Comparison of ENCODE assay signal across 8 cellular contexts in the genomic region with DNA sequence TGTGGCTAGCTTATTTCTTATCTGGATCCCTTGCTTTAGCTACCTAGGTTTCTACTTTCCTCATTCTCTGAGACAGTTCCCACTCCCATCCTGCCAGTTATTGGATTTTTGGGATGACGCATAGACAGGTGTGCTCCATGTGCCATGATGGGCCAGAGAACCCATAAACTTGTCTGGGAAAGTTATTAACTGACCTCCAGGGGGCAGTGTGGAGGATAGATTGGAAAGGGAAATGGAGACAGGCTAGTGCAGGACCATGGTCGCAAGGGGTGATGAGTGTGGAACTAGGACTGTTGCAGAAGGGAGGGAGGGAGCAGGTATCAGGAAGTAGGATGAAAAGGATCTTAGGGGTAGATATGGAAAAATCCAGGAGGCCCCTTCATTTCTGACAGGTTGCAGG.
DNase-seq lines count a peak whose midpoint lies in the region; ATAC-seq and TF ChIP-seq lines count a peak whose summit lies in the region.

No MANE protein-coding gene starts in this region.

- DNase-seq in SIG-M5 treated with dmso at 0.1 percent for 504 hours (lab: John Stamatoyannopoulos, UW; ENCODE audit: unreplicated experiment) (peak; percentile 26), SIG-M5 (lab: John Stamatoyannopoulos, UW) (no peak), HuH-7.5 (ENCODE audit: low spot score) (peak; percentile 41), SK-MEL-5 (ENCODE audit: low read depth, low spot score) (peak; percentile 70), fibroblast of villous mesenchyme (ENCODE audit: low read depth) (peak; percentile 20), spleen (no peak)

- no peaks in the 10 kb centered on the region for H3K9me3 ChIP-seq in spleen

- intact Hi-C loops in spleen (cut with DNase I; ENCODE audit: low total_unique reads): loop anchor here (5.0 kb wide), 1 partner anchor 191 kb away; no protein-coding TSS in a partner anchor

- 38 to 50% (median 49%) methylated on average over 2 of the region's 2 CpGs for WGBS in spleen, 5 donors

- no peak overlapping the region for H3K4me3 ChIP-seq in fibroblast of villous mesenchyme (ENCODE audit: low read depth, low read length)
- H3K4me3 ChIP-seq in spleen: no peak overlapping the region

- peaks cover 0 to 14% (median 0%) of the 10 kb centered on the region in 7 donors for H3K27me3 ChIP-seq in spleen (replicated peaks in 1 of 7)

- no peaks in the 10 kb centered on the region for H3K36me3 ChIP-seq in spleen

- no peak overlapping the region for H3K27ac ChIP-seq in spleen

- peak; percentile 49 for TF ChIP-seq CTCF in fibroblast of villous mesenchyme (IDR thresholded peaks at IDR 0.05; ENCODE audit: insufficient read depth, low read depth, low read length)
- TF ChIP-seq CTCF in spleen (IDR thresholded peaks at IDR 0.05 in 8 of 11, conservative IDR thresholded peaks at IDR 0.05 in 3 of 11): peak in 9 of 11 experiments; percentile 16 to 62 (median 48)

- no peak for TF ChIP-seq POLR2A in spleen (IDR thresholded peaks at IDR 0.05)

- ATAC-seq in GM19463 (IDR thresholded peaks at IDR 0.05; ENCODE audit: unreplicated experiment) (no peak), HG03354 (IDR thresholded peaks at IDR 0.05; ENCODE audit: poor library complexity, severe bottlenecking, unreplicated experiment) (no peak)

- in situ Hi-C loops in SK-MEL-5 (cut with HindIII; ENCODE audit: low pct_unique_long_range_greater_than_20kb, low sequenced_read_pairs): no loop called here

- no peaks in the 10 kb centered on the region for H3K4me1 ChIP-seq in spleen

Comparison
In these comparisons a context has a peak if more than half of its experiments do, and no peak if none do; other contexts are left out.
1. DNase-seq: peak in SIG-M5 treated with dmso at 0.1 percent for 504 hours (single experiment), HuH-7.5 (single experiment), SK-MEL-5 (single experiment) and fibroblast of villous mesenchyme (single experiment); none in SIG-M5 (single experiment) and spleen (single experiment).